ENCODE assay signal across 24 cellular contexts in the genomic region with DNA sequence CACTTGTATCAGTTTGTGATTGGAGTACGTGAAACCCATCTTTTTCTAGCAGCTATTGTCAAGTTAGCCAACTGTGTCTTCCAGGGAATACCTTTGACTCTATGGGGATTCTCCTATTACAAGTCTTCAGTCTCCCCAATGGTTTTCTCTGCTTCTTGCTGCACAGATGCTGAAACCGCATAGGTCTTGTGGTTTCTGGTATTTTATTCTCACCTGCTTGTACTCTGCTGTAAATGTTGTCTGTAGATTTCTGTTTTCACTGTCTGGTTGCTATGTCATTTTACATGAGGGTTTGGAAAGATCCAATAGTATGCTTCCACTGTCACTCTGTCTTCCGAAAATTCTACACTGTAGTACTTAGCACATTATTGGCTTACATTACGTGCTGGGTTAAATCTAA.
"Had no signal": no experiment of that assay in that cellular context is flagged by ENCODE, and none has a peak within 500 bp of the region (broad histone marks: within the 10 kb centered on the region; RNA-seq: fewer than 3 reads in every experiment).

No MANE protein-coding gene starts in this region.

- H3K27ac Mint-ChIP-seq: activated B cell treated with CpG ODN at 0.5 μM for 24 hours; activated CD4-positive, alpha-beta T cell treated with anti-CD3 and anti-CD28 coated beads, Interleukin-2, amount 10 ng/mL, durations not matched to agents 24 days and 14 days; activated CD8-positive, alpha-beta memory T cell treated with anti-CD3 and anti-CD28 coated beads, Interleukin-2, amount 10 ng/mL, durations not matched to agents 7 days and 5 days; activated naive CD4-positive, alpha-beta T cell treated with anti-CD3 and anti-CD28 coated beads, Interleukin-2, amount 50 U/mL, for 72 hours; activated naive CD8-positive, alpha-beta T cell treated with anti-CD3 and anti-CD28 coated beads, Interleukin-2, amount 50 U/mL, for 24 hours; activated T-cell treated with anti-CD3 and anti-CD28 coated beads, Interleukin-2, amount 50 U/mL, for 24 hours; activated T-helper 1 cell treated with anti-CD3 and anti-CD28 coated beads, Interleukin-12 subunit alpha, Interleukin-12 subunit beta, Interleukin-2, Interleukin-4 antibody, amounts not matched to agents 30 ng/mL and 10 ng/mL and 1 ng/mL, durations not matched to agents 14 hours and 24 hours and 36 hours; IgD-negative memory B cell; T-helper 17 cell had no signal

- H3K4me3 ChIP-seq: ascending aorta, body of pancreas had no signal

- H3K27me3 ChIP-seq: ascending aorta, body of pancreas had no signal

- H3K36me3 ChIP-seq: ascending aorta had no signal

- H3K4me1 ChIP-seq: ascending aorta, body of pancreas had no signal

- H3K27me3 Mint-ChIP-seq: activated B cell treated with CpG ODN at 0.5 μM for 24 hours; activated CD4-positive, alpha-beta T cell treated with anti-CD3 and anti-CD28 coated beads, Interleukin-2, amount 10 ng/mL, durations not matched to agents 24 days and 14 days; activated CD8-positive, alpha-beta memory T cell treated with anti-CD3 and anti-CD28 coated beads, Interleukin-2, amount 10 ng/mL, durations not matched to agents 7 days and 5 days; activated naive CD8-positive, alpha-beta T cell treated with anti-CD3 and anti-CD28 coated beads, Interleukin-2, amount 50 U/mL, for 24 hours; activated T-cell treated with anti-CD3 and anti-CD28 coated beads, Interleukin-2, amount 50 U/mL, for 24 hours; IgD-negative memory B cell; T-helper 17 cell had no signal

- ATAC-seq: activated CD8-positive, alpha-beta memory T cell treated with anti-CD3 and anti-CD28 coated beads, Interleukin-2, amount 10 ng/mL, durations not matched to agents 7 days and 5 days; activated naive CD4-positive, alpha-beta T cell treated with anti-CD3 and anti-CD28 coated beads, Interleukin-2, amount 50 U/mL, for 72 hours; activated naive CD8-positive, alpha-beta T cell treated with anti-CD3 and anti-CD28 coated beads, Interleukin-2, amount 50 U/mL, for 24 hours; body of pancreas; T-helper 17 cell had no signal

- H3K27ac ChIP-seq: ascending aorta, body of pancreas had no signal

- H3K4me1 Mint-ChIP-seq: activated B cell treated with CpG ODN at 0.5 μM for 24 hours; activated CD4-positive, alpha-beta T cell treated with anti-CD3 and anti-CD28 coated beads, Interleukin-2, amount 10 ng/mL, durations not matched to agents 24 days and 14 days; activated CD8-positive, alpha-beta memory T cell treated with anti-CD3 and anti-CD28 coated beads, Interleukin-2, amount 10 ng/mL, durations not matched to agents 7 days and 5 days; activated naive CD8-positive, alpha-beta T cell treated with anti-CD3 and anti-CD28 coated beads, Interleukin-2, amount 50 U/mL, for 24 hours; IgD-negative memory B cell; T-helper 17 cell had no signal

- DNase-seq: activated B cell treated with CpG ODN at 0.5 μM for 24 hours; activated CD4-positive, alpha-beta T cell treated with anti-CD3 and anti-CD28 coated beads for 1 hour; activated CD4-positive, alpha-beta T cell treated with anti-CD3 and anti-CD28 coated beads, Interleukin-2, amount 10 ng/mL, durations not matched to agents 24 days and 14 days; activated CD4-positive, alpha-beta T cell treated with anti-CD3 and anti-CD28 coated beads, Interleukin-2, amount 50 U/mL, for 48 hours; activated CD8-positive, alpha-beta memory T cell treated with anti-CD3 and anti-CD28 coated beads, Interleukin-2, amount 10 ng/mL, durations not matched to agents 7 days and 5 days; activated effector memory CD4-positive, alpha-beta T cell treated with Interleukin-2 at 50 U/mL for 16 hours; activated naive CD4-positive, alpha-beta T cell; activated naive CD8-positive, alpha-beta T cell treated with anti-CD3 and anti-CD28 coated beads, Interleukin-2, amount 50 U/mL, for 24 hours; activated T-cell treated with anti-CD3 and anti-CD28 coated beads, Interleukin-2, amount 50 U/mL, for 24 hours; amniotic stem cell; body of pancreas; central memory CD4-positive, alpha-beta T cell; NCI-H1092 treated with DMSO at 0.1 percent for 48 hours; NCI-H1417 treated with DMSO at 0.1 percent for 48 hours; NCI-H1694; NCI-H2029 treated with DMSO at 0.1 percent for 48 hours; NCI-H510A treated with DMSO at 0.1 percent for 48 hours; SIG-M5; T-helper 17 cell; T-helper 9 cell had no signal

- H3K36me3 Mint-ChIP-seq: activated CD8-positive, alpha-beta memory T cell treated with anti-CD3 and anti-CD28 coated beads, Interleukin-2, amount 10 ng/mL, durations not matched to agents 7 days and 5 days; activated naive CD4-positive, alpha-beta T cell treated with anti-CD3 and anti-CD28 coated beads, Interleukin-2, amount 50 U/mL, for 72 hours; IgD-negative memory B cell had no signal

- H3K9me3 Mint-ChIP-seq: activated B cell treated with CpG ODN at 0.5 μM for 24 hours; activated CD4-positive, alpha-beta T cell treated with anti-CD3 and anti-CD28 coated beads, Interleukin-2, amount 10 ng/mL, durations not matched to agents 24 days and 14 days; activated T-cell treated with anti-CD3 and anti-CD28 coated beads, Interleukin-2, amount 50 U/mL, for 24 hours; activated T-helper 1 cell treated with anti-CD3 and anti-CD28 coated beads, Interleukin-12 subunit alpha, Interleukin-12 subunit beta, Interleukin-2, Interleukin-4 antibody, amounts not matched to agents 30 ng/mL and 10 ng/mL and 1 ng/mL, durations not matched to agents 14 hours and 24 hours and 36 hours had no signal

- H3K9me3 ChIP-seq: ascending aorta, body of pancreas had no signal

- H3K4me3 Mint-ChIP-seq: activated B cell treated with CpG ODN at 0.5 μM for 24 hours; activated CD4-positive, alpha-beta T cell treated with anti-CD3 and anti-CD28 coated beads, Interleukin-2, amount 10 ng/mL, durations not matched to agents 24 days and 14 days; activated CD8-positive, alpha-beta memory T cell treated with anti-CD3 and anti-CD28 coated beads, Interleukin-2, amount 10 ng/mL, durations not matched to agents 7 days and 5 days; activated naive CD8-positive, alpha-beta T cell treated with anti-CD3 and anti-CD28 coated beads, Interleukin-2, amount 50 U/mL, for 24 hours; activated T-cell treated with anti-CD3 and anti-CD28 coated beads, Interleukin-2, amount 50 U/mL, for 24 hours; activated T-helper 1 cell treated with anti-CD3 and anti-CD28 coated beads, Interleukin-12 subunit alpha, Interleukin-12 subunit beta, Interleukin-2, Interleukin-4 antibody, amounts not matched to agents 30 ng/mL and 10 ng/mL and 1 ng/mL, durations not matched to agents 14 hours and 24 hours and 36 hours; IgD-negative memory B cell; T-helper 17 cell had no signal
